Comparison of ENCODE assay signal across 1 cellular context in genomic region chr4:119697887-119698393, GRCh38.
TF ChIP-seq lines count a peak whose summit lies in the region.

No MANE protein-coding gene starts in this region.

TF ChIP-seq in HepG2, 621 proteins besides CTCF, POLR2A, EP300 and RAD21 (continued from another document):
- TF ChIP-seq, protein P1, sequence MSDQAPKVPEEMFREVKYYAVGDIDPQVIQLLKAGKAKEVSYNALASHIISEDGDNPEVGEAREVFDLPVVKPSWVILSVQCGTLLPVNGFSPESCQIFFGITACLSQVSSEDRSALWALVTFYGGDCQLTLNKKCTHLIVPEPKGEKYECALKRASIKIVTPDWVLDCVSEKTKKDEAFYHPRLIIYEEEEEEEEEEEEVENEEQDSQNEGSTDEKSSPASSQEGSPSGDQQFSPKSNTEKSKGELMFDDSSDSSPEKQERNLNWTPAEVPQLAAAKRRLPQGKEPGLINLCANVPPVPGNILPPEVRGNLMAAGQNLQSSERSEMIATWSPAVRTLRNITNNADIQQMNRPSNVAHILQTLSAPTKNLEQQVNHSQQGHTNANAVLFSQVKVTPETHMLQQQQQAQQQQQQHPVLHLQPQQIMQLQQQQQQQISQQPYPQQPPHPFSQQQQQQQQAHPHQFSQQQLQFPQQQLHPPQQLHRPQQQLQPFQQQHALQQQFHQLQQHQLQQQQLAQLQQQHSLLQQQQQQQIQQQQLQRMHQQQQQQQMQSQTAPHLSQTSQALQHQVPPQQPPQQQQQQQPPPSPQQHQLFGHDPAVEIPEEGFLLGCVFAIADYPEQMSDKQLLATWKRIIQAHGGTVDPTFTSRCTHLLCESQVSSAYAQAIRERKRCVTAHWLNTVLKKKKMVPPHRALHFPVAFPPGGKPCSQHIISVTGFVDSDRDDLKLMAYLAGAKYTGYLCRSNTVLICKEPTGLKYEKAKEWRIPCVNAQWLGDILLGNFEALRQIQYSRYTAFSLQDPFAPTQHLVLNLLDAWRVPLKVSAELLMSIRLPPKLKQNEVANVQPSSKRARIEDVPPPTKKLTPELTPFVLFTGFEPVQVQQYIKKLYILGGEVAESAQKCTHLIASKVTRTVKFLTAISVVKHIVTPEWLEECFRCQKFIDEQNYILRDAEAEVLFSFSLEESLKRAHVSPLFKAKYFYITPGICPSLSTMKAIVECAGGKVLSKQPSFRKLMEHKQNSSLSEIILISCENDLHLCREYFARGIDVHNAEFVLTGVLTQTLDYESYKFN (CRISPR knock-in tag; conservative IDR thresholded peaks at IDR 0.05) = 0 out of 2 replicates have a peak, but pooled peaks have one; percentile 37
- no peak for TF ChIP-seq ZNF274 (CRISPR knock-in tag; IDR thresholded peaks at IDR 0.05)
TF ChIP-seq in HepG2: peak in this region for 12.
